23 cellular contexts compared by ENCODE assay signal in genomic region chr1:200676829-200677228, GRCh38. TPM values are rescaled to one million over a fixed set of nuclear protein-coding genes. Genes with fewer than 3 reads are reported as not detected.
DNase-seq lines count a peak whose midpoint lies in the region; ATAC-seq, FAIRE-seq and TF ChIP-seq lines count a peak whose summit lies in the region.
"Had no signal": no experiment of that assay in that cellular context is flagged by ENCODE, and none has a peak within 500 bp of the region (broad histone marks: within the 10 kb centered on the region; RNA-seq: fewer than 3 reads in every experiment).

No MANE protein-coding gene starts in this region.

- TF ChIP-seq POLR2A in HepG2 (IDR thresholded peaks at IDR 0.05; ENCODE audit: insufficient read depth in 1 of 2, low read depth in 2 of 2, low read length in 2 of 2) (no peak), esophagus muscularis mucosa (IDR thresholded peaks at IDR 0.05; ENCODE audit: low read depth) (no peak)

- H3K36me3 ChIP-seq in HepG2 (replicated peaks in 1 of 2; ENCODE audit: control insufficient read depth in 1 of 2, insufficient read depth in 2 of 2, low read length in 2 of 2) (no peaks in the 10 kb centered on the region), esophagus muscularis mucosa (no peaks in the 10 kb centered on the region)

- no peaks in the 10 kb centered on the region for H3K4me1 Mint-ChIP-seq in WTC11
- H3K4me1 Mint-ChIP-seq: GM23338 had no signal

- TF ChIP-seq EP300 in HepG2 (IDR thresholded peaks at IDR 0.05; ENCODE audit: low read depth in 2 of 2, low read length in 2 of 2) (no peak), HepG2 (CRISPR knock-in tag; IDR thresholded peaks at IDR 0.05; ENCODE audit: borderline replicate concordance) (no peak), esophagus muscularis mucosa (IDR thresholded peaks at IDR 0.05) (no peak)

- no peak for TF ChIP-seq RAD21 in HepG2 (CRISPR knock-in tag; IDR thresholded peaks at IDR 0.05)

- in situ Hi-C loops in HepG2 (cut with HindIII; ENCODE audit: extremely low pct_ligation_motif_present, low pct_unique_long_range_greater_than_20kb): no loop called here

- H3K4me3 Mint-ChIP-seq in WTC11: no peak overlapping the region
- H3K4me3 Mint-ChIP-seq: CD4-positive, alpha-beta T cell; GM23338 had no signal

- H3K9me3 Mint-ChIP-seq in WTC11: no peaks in the 10 kb centered on the region
- H3K9me3 Mint-ChIP-seq: CD4-positive, alpha-beta T cell; GM23338 had no signal

- peak overlapping the region; percentile 59; the same call in 1 of the 2 replicates for H3K27ac Mint-ChIP-seq in WTC11
- H3K27ac Mint-ChIP-seq: CD4-positive, alpha-beta T cell; GM23338 had no signal

- H3K27me3 ChIP-seq in HepG2 (ENCODE audit: control insufficient read depth in 1 of 2, insufficient read depth in 2 of 2, low read length in 2 of 2): no peaks in the 10 kb centered on the region; a peak in 1 of 5 replicates
- H3K27me3 ChIP-seq in esophagus muscularis mucosa: no peaks in the 10 kb centered on the region

- TF ChIP-seq CTCF in WTC11 (IDR thresholded peaks at IDR 0.05) (no peak), HepG2 (CRISPR knock-in tag; IDR thresholded peaks at IDR 0.05) (no peak), esophagus muscularis mucosa (IDR thresholded peaks at IDR 0.05) (no peak)

- H3K4me2 ChIP-seq in HepG2 (ENCODE audit: low read depth, low read length): no peak overlapping the region
- H3K4me2 ChIP-seq: A549, GM23338 had no signal

- CTCF ChIA-PET in WTC11 (lab: Charles Lee): no interaction called here
- CTCF ChIA-PET in HepG2 (lab: Yijun Ruan, JAX; ENCODE audit: low intra/inter-chr PET ratio, low total read pairs): no interaction called here

- WGBS in HepG2 (ENCODE audit: low lambda C conversion rate): 28% methylated on average over 6 of the region's 6 CpGs
- WGBS in esophagus muscularis mucosa: 94% methylated on average over 6 of the region's 6 CpGs

- peak overlapping the region; percentile 99 for H3K27ac ChIP-seq in epithelial cell of prostate
- H3K27ac ChIP-seq in HepG2 (ENCODE audit: extremely low read length, insufficient read depth, low read length): no peak overlapping the region
- H3K27ac ChIP-seq in esophagus muscularis mucosa (replicated peaks in 1 of 4): no peak overlapping the region
- H3K27ac ChIP-seq: 22Rv1, A549, C4-2B, HL-60 had no signal

- H4K20me1 ChIP-seq in HepG2 (ENCODE audit: insufficient read depth, low read length): no peaks in the 10 kb centered on the region

- POLR2A ChIA-PET in WTC11 (lab: Charles Lee): no interaction called here
- POLR2A ChIA-PET in HepG2 (lab: Yijun Ruan, JAX): no interaction called here

- H3K4me1 ChIP-seq in HepG2 (ENCODE audit: insufficient read depth, low read length) (no peaks in the 10 kb centered on the region), esophagus muscularis mucosa (no peaks in the 10 kb centered on the region)
- H3K4me1 ChIP-seq: A549 had no signal

- no peaks in the 10 kb centered on the region for H3K27me3 Mint-ChIP-seq in WTC11 (ENCODE audit: low read depth)
- H3K27me3 Mint-ChIP-seq: CD4-positive, alpha-beta T cell had no signal

- intact Hi-C loops in HepG2 (cut with micrococcal nuclease; ENCODE audit: unreplicated experiment) (no loop called here), esophagus muscularis mucosa (cut with DNase I) (no loop called here)

- no peaks in the 10 kb centered on the region for H3K36me3 Mint-ChIP-seq in WTC11

- no peaks in the 10 kb centered on the region for H3K79me2 ChIP-seq in HepG2 (ENCODE audit: insufficient read depth, low read length)

- DNase-seq in D341Med (ENCODE audit: low spot score) (peak; percentile 61), NCI-H82 (lab: John Stamatoyannopoulos, UW) (peak; percentile 85), WTC11 (ENCODE audit: low spot score) (no peak), epithelial cell of prostate (ENCODE audit: low read depth, low spot score) (no peak), HepG2 (ENCODE audit: low spot score) (no peak), esophagus muscularis mucosa (ENCODE audit: extremely low spot score) (no peak)
- DNase-seq in stimulated activated CD4-positive, alpha-beta T cell treated with anti-CD3 and anti-CD28 coated beads, Interleukin-1b, Interleukin-23, amount 100 ng/mL, for 48 hours: no peak
- DNase-seq: AML-193; CD4-positive, alpha-beta T cell; DMS 273 treated with DMSO at 0.1 percent for 48 hours; DMS53; DND-41; EL; HCEC 1CT; IMR-90 had no signal

- no TSS peak for BruUV-seq in HepG2 (replicated peaks; lab: Mats Ljungman, UMichigan)

- H3K4me3 ChIP-seq in HepG2 (replicated peaks in 1 of 3; ENCODE audit: insufficient read depth in 1 of 3, low read depth in 2 of 3, low read length in 3 of 3) (no peak overlapping the region), esophagus muscularis mucosa (no peak overlapping the region)
- H3K4me3 ChIP-seq: A549, GM23338 had no signal

- H3K9ac ChIP-seq in HepG2 (ENCODE audit: insufficient read depth, low read depth, low read length): no peak overlapping the region

- FAIRE-seq in HepG2 (lab: Jason Lieb, UNC): no peak
- FAIRE-seq: A549, GM12891, H54 had no signal

- no peak for ATAC-seq in WTC11
- no peak for ATAC-seq in GM21529 (IDR thresholded peaks at IDR 0.05; ENCODE audit: unreplicated experiment)
- no peak for ATAC-seq in HepG2
- ATAC-seq: A549, GM23338 had no signal

- H2AFZ ChIP-seq in HepG2 (ENCODE audit: low read length): no peak overlapping the region
- H2AFZ ChIP-seq: GM23338 had no signal

- no peaks in the 10 kb centered on the region for H3K9me3 ChIP-seq in HepG2 (ENCODE audit: low read length)
- H3K9me3 ChIP-seq in esophagus muscularis mucosa: no peaks in the 10 kb centered on the region
- H3K9me3 ChIP-seq: A549 had no signal

TF ChIP-seq in HepG2, 621 proteins besides CTCF, POLR2A, EP300 and RAD21 (continues in another document):
- TF ChIP-seq ZNF543 (CRISPR knock-in tag; IDR thresholded peaks at IDR 0.05) (no peak), HMGA1 (CRISPR knock-in tag; conservative IDR thresholded peaks at IDR 0.05) (no peak), JUNB (CRISPR knock-in tag; IDR thresholded peaks at IDR 0.05; ENCODE audit: borderline replicate concordance) (no peak), KDM2A (CRISPR knock-in tag; IDR thresholded peaks at IDR 0.05; ENCODE audit: borderline replicate concordance, low read depth) (no peak)

RNA-seq across cellular contexts. Expression of gene DDX59, which starts 7.1 kb away (rescaled TPM):
- total RNA-seq in WTC11 (2021) (15.5 to 19.4 TPM (median 17.0 TPM) in 3 replicates), HepG2 (2016; rRNA removed; fragmentation: Illumina TruSeq; extraction: Trizol) (14.8 and 21.7 TPM in 2 replicates), esophagus muscularis mucosa (10 to 100 TPM; 18.1 to 30.0 (median 21.7) TPM)
- 9.7 and 10.1 TPM in 2 replicates for total RNA-seq in HepG2 (2016; cell fraction: cytosol; rRNA removed; fragmentation: Illumina TruSeq; extraction: Trizol; ENCODE audit: low read depth)
- total RNA-seq in HepG2 (2016; cell fraction: insoluble cytoplasmic fraction; rRNA removed; fragmentation: Illumina TruSeq; extraction: Trizol): 15.3 and 21.6 TPM in 2 replicates
- 15.6 and 16.7 TPM in 2 replicates for total RNA-seq in HepG2 (2016; cell fraction: membrane; rRNA removed; fragmentation: Illumina TruSeq; extraction: Trizol)
- 9.1 and 12.1 TPM in 2 replicates for total RNA-seq in HepG2 (2016; cell fraction: nucleus; rRNA removed; fragmentation: Illumina TruSeq; extraction: Trizol)
- 11.5 and 12.1 TPM in 2 replicates for polyA plus RNA-seq in HepG2 (2011; rRNA removed)
- 6.3 and 9.1 TPM in 2 replicates for polyA plus RNA-seq in HepG2 (2011; cell fraction: cytosol; rRNA removed)
- 6.7 and 7.1 TPM in 2 replicates for polyA plus RNA-seq in HepG2 (2011; cell fraction: nucleus; rRNA removed)
- polyA plus RNA-seq in HepG2 (2012): 9.1 and 10.8 TPM in 2 replicates
- 4.8 and 6.4 TPM in 2 replicates for polyA plus RNA-seq in HepG2 (2016; cell fraction: cytosol; fragmentation: Illumina TruSeq; extraction: Trizol; ENCODE audit: low read depth)
- 23.9 and 24.2 TPM in 2 replicates for polyA plus RNA-seq in HepG2 (2016; cell fraction: insoluble cytoplasmic fraction; fragmentation: Illumina TruSeq; extraction: Trizol; ENCODE audit: low read depth)
- 7.6 and 9.1 TPM in 2 replicates for polyA plus RNA-seq in HepG2 (2016; cell fraction: membrane; fragmentation: Illumina TruSeq; extraction: Trizol; ENCODE audit: low read depth)
- 20.1 and 20.2 TPM in 2 replicates for polyA plus RNA-seq in HepG2 (2016; cell fraction: nucleus; fragmentation: Illumina TruSeq; extraction: Trizol; ENCODE audit: insufficient read depth, low read depth)
- 4.5 and 17.0 TPM in 2 replicates for polyA minus RNA-seq in HepG2 (2011; rRNA and poly(A)+ RNA removed; ENCODE audit: low replicate concordance)
- polyA minus RNA-seq in HepG2 (2011; cell fraction: cytosol; rRNA and poly(A)+ RNA removed): 4.5 and 6.7 TPM in 2 replicates
- 12.6 and 15.3 TPM in 2 replicates for polyA minus RNA-seq in HepG2 (2011; cell fraction: nucleus; rRNA and poly(A)+ RNA removed)

RNA-seq across cellular contexts. Expression of gene KIF14, which starts 56.3 kb away (rescaled TPM):
- 20.0 to 24.4 TPM (median 20.7 TPM) in 3 replicates for total RNA-seq in WTC11 (2021)
- 11.2 and 17.5 TPM in 2 replicates for total RNA-seq in HepG2 (2016; rRNA removed; fragmentation: Illumina TruSeq; extraction: Trizol)
- 2.7 and 3.1 TPM in 2 replicates for total RNA-seq in HepG2 (2016; cell fraction: cytosol; rRNA removed; fragmentation: Illumina TruSeq; extraction: Trizol; ENCODE audit: low read depth)
- total RNA-seq in HepG2 (2016; cell fraction: insoluble cytoplasmic fraction; rRNA removed; fragmentation: Illumina TruSeq; extraction: Trizol): 10.9 and 17.7 TPM in 2 replicates
- total RNA-seq in HepG2 (2016; cell fraction: membrane; rRNA removed; fragmentation: Illumina TruSeq; extraction: Trizol): 3.5 and 4.2 TPM in 2 replicates
- 10.2 and 10.3 TPM in 2 replicates for total RNA-seq in HepG2 (2016; cell fraction: nucleus; rRNA removed; fragmentation: Illumina TruSeq; extraction: Trizol)
- polyA plus RNA-seq in HepG2 (2011; rRNA removed): 1.5 and 3.3 TPM in 2 replicates
- polyA plus RNA-seq in HepG2 (2011; cell fraction: cytosol; rRNA removed): 0.79 and 0.88 TPM in 2 replicates
- polyA plus RNA-seq in HepG2 (2011; cell fraction: nucleus; rRNA removed): 1.7 and 2.1 TPM in 2 replicates
- polyA plus RNA-seq in HepG2 (2012): 1.9 and 4.0 TPM in 2 replicates
- 0.09 and 0.12 TPM in 2 replicates for polyA plus RNA-seq in HepG2 (2016; cell fraction: cytosol; fragmentation: Illumina TruSeq; extraction: Trizol; ENCODE audit: low read depth)
- polyA plus RNA-seq in HepG2 (2016; cell fraction: insoluble cytoplasmic fraction; fragmentation: Illumina TruSeq; extraction: Trizol; ENCODE audit: low read depth): 7.9 and 9.4 TPM in 2 replicates
- polyA plus RNA-seq in HepG2 (2016; cell fraction: membrane; fragmentation: Illumina TruSeq; extraction: Trizol; ENCODE audit: low read depth): 0.41 and 0.43 TPM in 2 replicates
- 13.9 and 16.4 TPM in 2 replicates for polyA plus RNA-seq in HepG2 (2016; cell fraction: nucleus; fragmentation: Illumina TruSeq; extraction: Trizol; ENCODE audit: insufficient read depth, low read depth)
- polyA minus RNA-seq in HepG2 (2011; rRNA and poly(A)+ RNA removed; ENCODE audit: low replicate concordance): 1.3 and 7.8 TPM in 2 replicates
- polyA minus RNA-seq in HepG2 (2011; cell fraction: cytosol; rRNA and poly(A)+ RNA removed): 3.0 and 3.9 TPM in 2 replicates
- 5.8 and 6.8 TPM in 2 replicates for polyA minus RNA-seq in HepG2 (2011; cell fraction: nucleus; rRNA and poly(A)+ RNA removed)
- under 1 TPM in 3 of 4 donors, not detected in 1; under 0.01 to 0.17 (median 0.17) TPM for total RNA-seq in esophagus muscularis mucosa

Comparison
In these comparisons a context has a peak if more than half of its experiments do, and no peak if none do; other contexts are left out.
1. DNase-seq: peak in D341Med (single experiment) and NCI-H82 (single experiment); none in WTC11 (single experiment), epithelial cell of prostate (single experiment), stimulated activated CD4-positive, alpha-beta T cell treated with anti-CD3 and anti-CD28 coated beads, Interleukin-1b, Interleukin-23, amount 100 ng/mL, for 48 hours (single experiment), HepG2 (single experiment) and esophagus muscularis mucosa (single experiment).